In genomic region chr14:55129428-55130193, GRCh38 we compare ENCODE assay signal across 8 cellular contexts. TPM values are rescaled to one million over a fixed set of nuclear protein-coding genes. Genes with fewer than 3 reads are reported as not detected.
DNase-seq lines count a peak whose midpoint lies in the region; ATAC-seq and TF ChIP-seq lines count a peak whose summit lies in the region.

No MANE protein-coding gene starts in this region.

- H3K36me3 ChIP-seq in rectal smooth muscle tissue (ENCODE audit: control insufficient read depth, insufficient read depth, low read length): no peaks in the 10 kb centered on the region

- H3K4me3 Mint-ChIP-seq in activated naive CD8-positive, alpha-beta T cell treated with anti-CD3 and anti-CD28 coated beads for 36 hours: peak overlapping the region; percentile 56

- no peaks in the 10 kb centered on the region for H3K9me3 Mint-ChIP-seq in activated naive CD8-positive, alpha-beta T cell treated with anti-CD3 and anti-CD28 coated beads for 36 hours

- peaks cover 8% of the 10 kb centered on the region for H3K4me1 Mint-ChIP-seq in activated naive CD8-positive, alpha-beta T cell treated with anti-CD3 and anti-CD28 coated beads for 36 hours

- CTCF ChIA-PET in RWPE1 (lab: Yijun Ruan, JAX): interaction anchor here (0.7 to 1.5 kb wide), 4 partner anchors 31 to 955 kb away, joined by 3 to 4 read pairs (median 4); no protein-coding TSS in a partner anchor

- intact Hi-C loops in left cardiac atrium (cut with DNase I): loop anchor here in 1 of 2 donors (5.0 kb wide), 1 partner anchor 37 kb away; no protein-coding TSS in a partner anchor

- POLR2A ChIA-PET in RWPE1 (lab: Yijun Ruan, JAX; ENCODE audit: low non-redundant PET): interaction anchor here (2.3 to 2.4 kb wide), 2 partner anchors 22 to 26 kb away, joined by 7 to 16 read pairs; no protein-coding TSS in a partner anchor

- no peak overlapping the region for H3K27ac Mint-ChIP-seq in activated naive CD8-positive, alpha-beta T cell treated with anti-CD3 and anti-CD28 coated beads for 36 hours

- peak overlapping the region; percentile 89 for H3K4me3 ChIP-seq in rectal smooth muscle tissue (ENCODE audit: low read length)

- peaks cover 49% of the 10 kb centered on the region for H3K27me3 Mint-ChIP-seq in activated naive CD8-positive, alpha-beta T cell treated with anti-CD3 and anti-CD28 coated beads for 36 hours

- no peaks in the 10 kb centered on the region for H3K27me3 ChIP-seq in rectal smooth muscle tissue (ENCODE audit: control insufficient read depth, insufficient read depth, low read length)

- H3K4me1 ChIP-seq in rectal smooth muscle tissue (ENCODE audit: control insufficient read depth, insufficient read depth, low read length): peaks cover 5% of the 10 kb centered on the region

- TF ChIP-seq CTCF in RWPE1 (conservative IDR thresholded peaks at IDR 0.05; ENCODE audit: low read depth): no peak

- H3K9ac ChIP-seq in rectal smooth muscle tissue (ENCODE audit: low read length): peak overlapping the region; percentile 66

- DNase-seq in 8988T: peak; percentile 61
- peak; percentile 59 for DNase-seq in RWPE1 (ENCODE audit: low spot score)
- peak; percentile 46 for DNase-seq in activated naive CD8-positive, alpha-beta T cell treated with anti-CD3 and anti-CD28 coated beads for 36 hours
- peak; percentile 78 for DNase-seq in left cardiac atrium
- no peak for DNase-seq in UCSD-AML1 (lab: John Stamatoyannopoulos, UW; ENCODE audit: unreplicated experiment)

- no peaks in the 10 kb centered on the region for H3K36me3 Mint-ChIP-seq in activated naive CD8-positive, alpha-beta T cell treated with anti-CD3 and anti-CD28 coated beads for 36 hours

- ATAC-seq in GM18517 (IDR thresholded peaks at IDR 0.05; ENCODE audit: unreplicated experiment) (peak; percentile 44), HG02943 (IDR thresholded peaks at IDR 0.05; ENCODE audit: low read depth, unreplicated experiment) (peak; percentile 50), left cardiac atrium (peak; percentile 73 to 77)

- H3K27ac ChIP-seq in RWPE1 (peak overlapping the region; percentile 88), rectal smooth muscle tissue (ENCODE audit: low read depth, low read length) (peak overlapping the region; percentile 91)

RNA-seq across cellular contexts. Expression of gene LGALS3, which starts 0.6 kb away (rescaled TPM):
- total RNA-seq in activated naive CD8-positive, alpha-beta T cell treated with anti-CD3 and anti-CD28 coated beads for 36 hours: 1 to 10 TPM; 2.8 to 3.1 TPM
- 100 to 1,000 TPM; 121 to 159 TPM for total RNA-seq in left cardiac atrium

Comparison
In these comparisons a context has a peak if more than half of its experiments do, and no peak if none do; other contexts are left out.
1. RNA of gene LGALS3, which starts 0.6 kb away (total RNA-seq): 121 to 159 TPM in left cardiac atrium; 2.8 to 3.1 TPM in activated naive CD8-positive, alpha-beta T cell treated with anti-CD3 and anti-CD28 coated beads for 36 hours; every median in the first group is over 10 times any median in the second.
2. Peak in every context shown above with its lines, with median percentiles within 50 percentile points of each other: ATAC-seq.